In the genomic region with DNA sequence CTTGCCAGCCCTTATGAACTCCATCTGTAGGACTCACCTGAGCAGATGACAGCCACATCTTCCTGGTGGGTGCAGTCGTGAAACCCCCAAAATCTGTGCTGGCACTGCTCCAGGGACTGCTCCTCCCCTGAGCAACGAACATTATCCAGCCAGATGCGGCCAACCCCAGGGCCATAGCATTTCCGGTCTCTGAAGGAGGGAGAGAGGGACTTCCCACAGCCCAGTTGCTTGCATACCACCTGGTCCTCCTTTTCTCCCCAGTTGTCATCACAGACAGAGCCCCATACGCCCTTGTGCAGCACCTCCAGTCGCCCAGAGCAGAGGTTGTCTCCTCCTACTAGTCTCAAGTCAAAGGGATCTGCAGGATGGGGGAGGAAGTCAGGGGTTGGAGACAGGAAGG, we compare ENCODE assay signal across 20 cellular contexts.
DNase-seq lines count a peak whose midpoint lies in the region; ATAC-seq and TF ChIP-seq lines count a peak whose summit lies in the region.
"Had no signal": no experiment of that assay in that cellular context is flagged by ENCODE, and none has a peak within 500 bp of the region (broad histone marks: within the 10 kb centered on the region; RNA-seq: fewer than 3 reads in every experiment).

No MANE protein-coding gene starts in this region.

- H3K36me3 Mint-ChIP-seq in stimulated activated naive B cell treated with anti-CD40 and anti-IgM and Interleukin-4, amounts not matched to agents 10 μg/mL and 1 μg/mL and 100 μg/mL, for 72 hours, result no peaks in the 10 kb centered on the region
- H3K36me3 Mint-ChIP-seq: CD8-positive, alpha-beta T cell had no signal

- no peaks in the 10 kb centered on the region for H4K20me1 ChIP-seq in SU-DHL-6 (ENCODE audit: low read depth, low read length)

- no peak overlapping the region for H3K4me3 ChIP-seq in SU-DHL-6 (ENCODE audit: insufficient read depth, low read length, poor library complexity, severe bottlenecking)
- H3K4me3 ChIP-seq: K562, PC-9, SK-N-MC had no signal

- no peaks in the 10 kb centered on the region for H3F3A ChIP-seq in SU-DHL-6 (ENCODE audit: insufficient read depth)

- H3K27me3 ChIP-seq in SU-DHL-6 (ENCODE audit: low read length), result no peaks in the 10 kb centered on the region

- no peaks in the 10 kb centered on the region for H3K9me3 ChIP-seq in SU-DHL-6 (ENCODE audit: insufficient read depth, low read length)

- H3K36me3 ChIP-seq in SU-DHL-6 (ENCODE audit: low read length), result no peaks in the 10 kb centered on the region

- no peaks in the 10 kb centered on the region for H3K9me3 Mint-ChIP-seq in stimulated activated naive B cell treated with anti-CD40 and anti-IgM and Interleukin-4, amounts not matched to agents 10 μg/mL and 1 μg/mL and 100 μg/mL, for 72 hours
- H3K9me3 Mint-ChIP-seq: CD8-positive, alpha-beta T cell had no signal

- no peaks in the 10 kb centered on the region for H3K9me2 ChIP-seq in SU-DHL-6 (replicated peaks; ENCODE audit: insufficient read depth, low read length)

- H3K79me2 ChIP-seq in SU-DHL-6 (ENCODE audit: insufficient read depth, low read length), result no peaks in the 10 kb centered on the region

- no peaks in the 10 kb centered on the region for H3K27me3 Mint-ChIP-seq in stimulated activated naive B cell treated with anti-CD40 and anti-IgM and Interleukin-4, amounts not matched to agents 10 μg/mL and 1 μg/mL and 100 μg/mL, for 72 hours

- no peak overlapping the region for H3K9ac ChIP-seq in SU-DHL-6 (ENCODE audit: low read length)

- H3K4me1 Mint-ChIP-seq in stimulated activated naive B cell treated with anti-CD40 and anti-IgM and Interleukin-4, amounts not matched to agents 10 μg/mL and 1 μg/mL and 100 μg/mL, for 72 hours, result peaks cover 26 to 50% of the 10 kb centered on the region in 2 donors

- H3K4me3 Mint-ChIP-seq in stimulated activated naive B cell treated with anti-CD40 and anti-IgM and Interleukin-4, amounts not matched to agents 10 μg/mL and 1 μg/mL and 100 μg/mL, for 72 hours, result peak overlapping the region in 1 of 2 donors; percentile 47
- H3K4me3 Mint-ChIP-seq: CD8-positive, alpha-beta T cell had no signal

- peak overlapping the region; percentile 17 for H2AFZ ChIP-seq in SU-DHL-6 (ENCODE audit: low read depth, low read length, severe bottlenecking)
- H2AFZ ChIP-seq: PC-9 had no signal

- TF ChIP-seq CTCF in GM13976 (IDR thresholded peaks at IDR 0.05; ENCODE audit: borderline replicate concordance, control extremely low read depth, extremely low read depth, insufficient read depth, missing control alignments) (no peak), SU-DHL-6 (IDR thresholded peaks at IDR 0.05; ENCODE audit: insufficient read depth, low read length, poor library complexity, severe bottlenecking) (no peak)

- H3K4me2 ChIP-seq in SU-DHL-6 (ENCODE audit: low read depth, low read length, poor library complexity, severe bottlenecking), result peak overlapping the region; percentile 18
- H3K4me2 ChIP-seq: PC-9 had no signal

- in situ Hi-C loops in GM13976 (cut with MboI; ENCODE audit: low sequenced_read_pairs, unreplicated experiment), result no loop called here

- no peak overlapping the region for H3K27ac ChIP-seq in SU-DHL-6 (ENCODE audit: low read depth, low read length)
- H3K27ac ChIP-seq: PC-9, SK-N-MC had no signal

- DNase-seq in GM13976 (ENCODE audit: low spot score) (peak; percentile 40), SW 1271 (lab: John Stamatoyannopoulos, UW) (no peak)
- DNase-seq in stimulated activated naive B cell treated with anti-CD40 and anti-IgM and Interleukin-4, amounts not matched to agents 10 μg/mL and 1 μg/mL and 100 μg/mL, for 72 hours, result no peak
- DNase-seq: ACHN; CD8-positive, alpha-beta T cell; DMS79 treated with DMSO at 0.1 percent for 48 hours; GDM1; NCI-H1048; NCI-H146; NCI-H345; NCI-H69; NK-92 treated with Interleukin-12 subunit alpha and Interleukin-12 subunit beta, amount 100 ng/mL, for 24 hours; PC-9; T-helper 2 cell had no signal

- ATAC-seq in HG03442 (IDR thresholded peaks at IDR 0.05; ENCODE audit: unreplicated experiment), result peak; percentile 43
- peak in 1 of 2 donors; percentile 25 for ATAC-seq in stimulated activated naive B cell treated with anti-CD40 and anti-IgM and Interleukin-4, amounts not matched to agents 10 μg/mL and 1 μg/mL and 100 μg/mL, for 72 hours (replicated peaks)
- ATAC-seq in GM18867 (IDR thresholded peaks at IDR 0.05; ENCODE audit: unreplicated experiment), result no peak
- ATAC-seq in GM19467 (IDR thresholded peaks at IDR 0.05; ENCODE audit: unreplicated experiment), result no peak
- ATAC-seq: CD8-positive, alpha-beta T cell; K562 had no signal

- peak overlapping the region; percentile 77 for H3K27ac Mint-ChIP-seq in stimulated activated naive B cell treated with anti-CD40 and anti-IgM and Interleukin-4, amounts not matched to agents 10 μg/mL and 1 μg/mL and 100 μg/mL, for 72 hours
- H3K27ac Mint-ChIP-seq: CD8-positive, alpha-beta T cell had no signal
